In the genomic region with DNA sequence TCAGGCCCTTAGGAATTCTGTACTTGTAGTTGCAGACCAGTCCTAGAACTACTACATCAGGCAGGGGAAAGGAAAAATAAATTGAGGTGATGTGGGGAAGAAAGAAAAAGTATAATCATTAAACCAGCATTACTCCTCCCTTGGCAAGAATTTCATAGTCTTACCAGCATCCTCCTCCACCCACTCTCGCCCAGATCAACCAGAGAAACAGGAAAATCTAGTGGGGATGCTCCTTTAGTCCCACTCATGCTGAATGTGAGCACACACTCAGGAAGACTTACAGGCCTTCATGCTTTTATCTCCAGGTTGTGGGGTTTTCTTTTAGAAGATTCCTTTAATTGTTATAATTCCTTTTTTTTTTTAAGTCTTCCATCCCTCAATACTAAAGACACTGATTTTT, we compare ENCODE assay signal across 22 cellular contexts.
"Had no signal": no experiment of that assay in that cellular context is flagged by ENCODE, and none has a peak within 500 bp of the region (broad histone marks: within the 10 kb centered on the region; RNA-seq: fewer than 3 reads in every experiment).

No MANE protein-coding gene starts in this region.

- DNase-seq: cerebellar nuclear complex; effector memory CD8-positive, alpha-beta T cell; erythroblast; kidney; left colon; left ventricle myocardium superior; mesenchymal stem cell; naive B cell; posterior cingulate gyrus; right cardiac atrium; small intestine; stimulated activated CD4-positive, alpha-beta T cell treated with anti-CD3 and anti-CD28 coated beads, Interleukin-12 subunit alpha, Interleukin-12 subunit beta, amount 100 ng/mL, for 4 hours; stimulated activated naive CD4-positive, alpha-beta T cell; stomach; substantia nigra; transverse colon had no signal

- H3K9me3 ChIP-seq: gastroesophageal sphincter, neutrophil, stomach, thoracic aorta, transverse colon had no signal

- H3K27me3 ChIP-seq: gastroesophageal sphincter, hepatocyte, stomach, transverse colon had no signal

- H3K9me3 Mint-ChIP-seq: dendritic cell treated with granulocyte-macrophage colony-stimulating factor and Interleukin-4, amounts not matched to agents 40 ng/mL and 50 ng/mL, for 4 days; effector memory CD8-positive, alpha-beta T cell; naive B cell had no signal

- H3K36me3 ChIP-seq: gastroesophageal sphincter, neutrophil, stomach, thoracic aorta, transverse colon had no signal

- H3K4me3 ChIP-seq: gastroesophageal sphincter, hepatocyte, lung, stomach, thoracic aorta, transverse colon had no signal

- ATAC-seq: effector memory CD8-positive, alpha-beta T cell; gastroesophageal sphincter; left colon; left ventricle myocardium superior; right cardiac atrium had no signal

- H3K4me1 ChIP-seq: gastroesophageal sphincter, stomach, transverse colon had no signal

- H3K4me1 Mint-ChIP-seq: naive B cell had no signal

- H3K36me3 Mint-ChIP-seq: naive B cell had no signal

- H3K27ac Mint-ChIP-seq: dendritic cell treated with granulocyte-macrophage colony-stimulating factor and Interleukin-4, amounts not matched to agents 40 ng/mL and 50 ng/mL, for 4 days; effector memory CD8-positive, alpha-beta T cell had no signal

- H3K27ac ChIP-seq: gastroesophageal sphincter, hepatocyte, neutrophil, stomach, thoracic aorta, transverse colon had no signal

- H3K4me3 Mint-ChIP-seq: dendritic cell treated with granulocyte-macrophage colony-stimulating factor and Interleukin-4, amounts not matched to agents 40 ng/mL and 50 ng/mL, for 4 days; effector memory CD8-positive, alpha-beta T cell; naive B cell had no signal
